ENCODE assay signal across 33 cellular contexts in genomic region chr17:60896996-60897395, GRCh38.
"Had no signal": no experiment of that assay in that cellular context is flagged by ENCODE, and none has a peak within 500 bp of the region (broad histone marks: within the 10 kb centered on the region; RNA-seq: fewer than 3 reads in every experiment).

No MANE protein-coding gene starts in this region.

- DNase-seq: activated effector memory CD4-positive, alpha-beta T cell treated with anti-CD3 and anti-CD28 coated beads, Interleukin-2, amount 50 U/mL, for 16 hours; activated effector memory CD4-positive, alpha-beta T cell treated with Interleukin-2 at 50 U/mL for 16 hours; activated gamma-delta T cell; activated gamma-delta T cell treated with Interleukin-2 at 50 U/mL for 16 hours; activated naive CD4-positive, alpha-beta T cell; activated naive CD4-positive, alpha-beta T cell treated with anti-CD3 and anti-CD28 coated beads for 36 hours; activated naive CD4-positive, alpha-beta T cell treated with anti-CD3 and anti-CD28 coated beads, Interleukin-2, amount 10 ng/mL, durations not matched to agents 7 days and 5 days; activated naive CD4-positive, alpha-beta T cell treated with anti-CD3 and anti-CD28 coated beads, Interleukin-2, amount 50 U/mL, for 16 hours; activated naive CD4-positive, alpha-beta T cell treated with Interleukin-2 at 50 U/mL for 16 hours; activated naive CD8-positive, alpha-beta T cell treated with anti-CD3 and anti-CD28 coated beads for 36 hours; activated naive CD8-positive, alpha-beta T cell treated with anti-CD3 and anti-CD28 coated beads, Interleukin-2, amount 10 ng/mL, durations not matched to agents 7 days and 5 days; activated naive CD8-positive, alpha-beta T cell treated with anti-CD3 and anti-CD28 coated beads, Interleukin-2, amount 50 U/mL, for 24 hours; activated T-cell treated with anti-CD3 and anti-CD28 coated beads, Interleukin-2, amount 50 U/mL, for 24 hours; activated T-cell treated with anti-CD3 and anti-CD28 coated beads, Interleukin-2, amount 50 U/mL, for 4 hours; activated T-cell treated with anti-CD3 and anti-CD28 coated beads, Interleukin-2, amount 50 U/mL, for 48 hours; activated T-cell treated with anti-CD3 and anti-CD28 coated beads, Interleukin-2, amount 50 U/mL, for 72 hours; adrenal gland; amniotic stem cell; amygdala; anterior cingulate cortex; aorta; body of pancreas; brain microvascular endothelial cell; caudate nucleus; central memory CD4-positive, alpha-beta T cell; cerebellar nuclear complex had no signal

- H3K4me3 ChIP-seq: adrenal gland, ascending aorta, body of pancreas, breast epithelium, cardiac muscle cell had no signal

- H3K27ac ChIP-seq: adrenal gland, ascending aorta, body of pancreas, brain microvascular endothelial cell, breast epithelium, cardiac muscle cell had no signal

- ATAC-seq: activated naive CD4-positive, alpha-beta T cell treated with anti-CD3 and anti-CD28 coated beads, Interleukin-2, amount 50 U/mL, for 72 hours; activated naive CD8-positive, alpha-beta T cell treated with anti-CD3 and anti-CD28 coated beads, Interleukin-2, amount 50 U/mL, for 24 hours; activated T-cell treated with anti-CD3 and anti-CD28 coated beads, Interleukin-2, amount 50 U/mL, for 4 hours; activated T-cell treated with anti-CD3 and anti-CD28 coated beads, Interleukin-2, amount 50 U/mL, for 72 hours; activated T-helper 17 cell treated with anti-CD3 and anti-CD28 coated beads, Interleukin-2, amount 50 U/mL, for 72 hours; body of pancreas had no signal

- H3K9me3 ChIP-seq: body of pancreas had no signal

- H3K27me3 ChIP-seq: adrenal gland, ascending aorta, body of pancreas, brain microvascular endothelial cell, breast epithelium, cardiac muscle cell had no signal

- H3K36me3 ChIP-seq: adrenal gland, ascending aorta, brain microvascular endothelial cell, breast epithelium, cardiac muscle cell had no signal

- H3K4me1 ChIP-seq: adrenal gland, body of pancreas, breast epithelium had no signal

- FAIRE-seq: astrocyte, bronchial epithelial cell had no signal
